16 cellular contexts compared by ENCODE assay signal in the genomic region with DNA sequence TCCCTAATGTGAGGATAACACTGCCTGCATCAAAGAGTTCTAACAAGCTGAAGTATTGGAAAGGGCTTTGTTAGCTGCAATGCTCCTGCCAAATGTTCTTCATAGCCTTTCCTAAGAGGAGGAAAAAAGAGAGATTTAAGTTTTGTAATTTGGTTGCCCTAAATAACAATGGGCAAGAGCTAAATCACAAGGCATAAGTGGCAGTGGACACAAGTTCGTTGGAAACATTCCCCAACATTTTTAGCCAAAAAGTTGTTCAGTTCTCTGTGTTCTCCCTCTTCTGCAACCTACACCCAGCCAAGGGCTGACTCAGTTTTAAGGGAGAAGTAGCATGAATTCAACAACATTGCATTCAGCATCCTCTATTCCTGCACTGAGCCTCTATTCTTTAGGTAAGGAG. TPM values are rescaled to one million over a fixed set of nuclear protein-coding genes. Genes with fewer than 3 reads are reported as not detected.
"Had no signal": no experiment of that assay in that cellular context is flagged by ENCODE, and none has a peak within 500 bp of the region (broad histone marks: within the 10 kb centered on the region; RNA-seq: fewer than 3 reads in every experiment).

No MANE protein-coding gene starts in this region.

- H3K4me3 ChIP-seq: body of pancreas, left ventricle myocardium inferior, pancreas, skin epidermis had no signal

- H3K4me1 ChIP-seq: body of pancreas, left ventricle myocardium inferior, pancreas had no signal

- H3K4me2 ChIP-seq: SK-N-SH had no signal

- H3K27me3 ChIP-seq: body of pancreas, pancreas had no signal

- H3K27ac ChIP-seq: body of pancreas, left ventricle myocardium inferior, pancreas had no signal

- H3K9me3 ChIP-seq: body of pancreas, left ventricle myocardium inferior, pancreas, SK-N-SH had no signal

- ATAC-seq: activated CD8-positive, alpha-beta T cell treated with anti-CD3 and anti-CD28 coated beads, Interleukin-2, amount 10 ng/mL, durations not matched to agents 7 days and 5 days; body of pancreas; pancreas; WTC11 had no signal

- H3K9ac ChIP-seq: SK-N-SH had no signal

- DNase-seq: activated CD4-positive, alpha-beta T cell treated with anti-CD3 and anti-CD28 coated beads for 48 hours; activated CD8-positive, alpha-beta memory T cell treated with anti-CD3 and anti-CD28 coated beads, Interleukin-2, amount 50 U/mL, for 48 hours; activated CD8-positive, alpha-beta T cell treated with anti-CD3 and anti-CD28 coated beads, Interleukin-2, amount 10 ng/mL, durations not matched to agents 7 days and 5 days; activated naive CD4-positive, alpha-beta T cell treated with anti-CD3 and anti-CD28 coated beads for 36 hours; body of pancreas; endodermal cell; erythroblast; foreskin melanocyte; left ventricle myocardium inferior; mesendoderm; pancreas; retina; SK-N-SH; T-helper 1 cell had no signal

- H3K36me3 ChIP-seq: left ventricle myocardium inferior, pancreas had no signal

RNA-seq across cellular contexts. Expression of gene FBLIM1, which starts 51.5 kb away (rescaled TPM):
- total RNA-seq: activated CD8-positive, alpha-beta T cell treated with anti-CD3 and anti-CD28 coated beads, Interleukin-2, amount 10 ng/mL, durations not matched to agents 7 days and 5 days; activated naive CD4-positive, alpha-beta T cell treated with anti-CD3 and anti-CD28 coated beads for 36 hours had no signal
